In genomic region chr1:47608296-47608875, GRCh38 we compare ENCODE assay signal across 26 cellular contexts.
"Had no signal": no experiment of that assay in that cellular context is flagged by ENCODE, and none has a peak within 500 bp of the region (broad histone marks: within the 10 kb centered on the region; RNA-seq: fewer than 3 reads in every experiment).

No MANE protein-coding gene starts in this region.

- H3K4me3 ChIP-seq: breast epithelium, dorsolateral prefrontal cortex, neural progenitor cell, spleen, tibial nerve had no signal

- H3K4me1 Mint-ChIP-seq: central memory CD8-positive, alpha-beta T cell; memory B cell; natural killer cell; neural progenitor cell had no signal

- H2AFZ ChIP-seq: neural progenitor cell had no signal

- H3K9me2 ChIP-seq: SK-N-SH had no signal

- H3K27ac ChIP-seq: breast epithelium, dorsolateral prefrontal cortex, neural progenitor cell, spleen, tibial nerve, VCaP had no signal

- H3K9me3 Mint-ChIP-seq: activated T-helper 2 cell treated with anti-CD3 and anti-CD28 coated beads, Interferon-gamma antibody, Interleukin-2, Interleukin-4, amounts not matched to agents 10 μg/mL and 5 μg/mL and 100 μg/mL, durations not matched to agents 14 hours and 24 hours and 36 hours; effector memory CD8-positive, alpha-beta T cell; T-helper 1 cell treated with Interleukin-12 subunit alpha and Interleukin-12 subunit beta and Interleukin-4 antibody, amounts not matched to agents 30 μg/mL and 1 μg/mL, for 36 hours had no signal

- H3K4me1 ChIP-seq: breast epithelium, neural progenitor cell, spleen, tibial nerve had no signal

- H3K27ac Mint-ChIP-seq: activated naive CD4-positive, alpha-beta T cell treated with anti-CD3 and anti-CD28 coated beads, Interleukin-2, amount 50 U/mL, for 72 hours; activated T-helper 2 cell treated with anti-CD3 and anti-CD28 coated beads, Interferon-gamma antibody, Interleukin-2, Interleukin-4, amounts not matched to agents 10 μg/mL and 5 μg/mL and 100 μg/mL, durations not matched to agents 14 hours and 24 hours and 36 hours; effector memory CD8-positive, alpha-beta T cell; memory B cell; natural killer cell; neural progenitor cell; T-helper 1 cell treated with Interleukin-12 subunit alpha and Interleukin-12 subunit beta and Interleukin-4 antibody, amounts not matched to agents 30 μg/mL and 1 μg/mL, for 36 hours had no signal

- ATAC-seq: activated naive CD4-positive, alpha-beta T cell treated with anti-CD3 and anti-CD28 coated beads, Interleukin-2, amount 50 U/mL, for 72 hours; activated T-cell treated with anti-CD3 and anti-CD28 coated beads, Interleukin-2, amount 50 U/mL, for 4 hours; effector memory CD8-positive, alpha-beta T cell; left colon; natural killer cell; right cardiac atrium had no signal

- H3K27me3 Mint-ChIP-seq: memory B cell had no signal

- H3K36me3 Mint-ChIP-seq: memory B cell, natural killer cell, neural progenitor cell had no signal

- H3K4me2 ChIP-seq: neural progenitor cell, SK-N-SH had no signal

- H3K27me3 ChIP-seq: breast epithelium, dorsolateral prefrontal cortex, neural progenitor cell, spleen, tibial nerve had no signal

- H3K9me3 ChIP-seq: SK-N-SH had no signal

- H3K4me3 Mint-ChIP-seq: activated T-cell treated with anti-CD3 and anti-CD28 coated beads, Interleukin-2, amount 50 U/mL, for 4 hours; central memory CD8-positive, alpha-beta T cell; effector memory CD8-positive, alpha-beta T cell; memory B cell; natural killer cell; neural progenitor cell; T-helper 1 cell treated with Interleukin-12 subunit alpha and Interleukin-12 subunit beta and Interleukin-4 antibody, amounts not matched to agents 30 μg/mL and 1 μg/mL, for 36 hours had no signal

- DNase-seq: activated CD4-positive, alpha-beta T cell treated with anti-CD3 and anti-CD28 coated beads for 4 hours; activated naive CD4-positive, alpha-beta T cell; activated T-cell treated with anti-CD3 and anti-CD28 coated beads, Interleukin-2, amount 50 U/mL, for 4 hours; dorsolateral prefrontal cortex; effector memory CD8-positive, alpha-beta T cell; foreskin fibroblast; hippocampal formation; kidney; left colon; natural killer cell; occipital lobe; right cardiac atrium; SK-N-SH; spleen; stimulated activated naive CD4-positive, alpha-beta T cell treated with Interleukin-2 at 50 U/mL for 16 hours; SW 1271; T-helper 9 cell had no signal

- H3K36me3 ChIP-seq: breast epithelium, neural progenitor cell, spleen, tibial nerve had no signal
